In genomic region chr10:119595715-119596515, GRCh38 we compare ENCODE assay signal across 8 cellular contexts. TPM values are rescaled to one million over a fixed set of nuclear protein-coding genes. Genes with fewer than 3 reads are reported as not detected.
DNase-seq lines count a peak whose midpoint lies in the region; ATAC-seq and TF ChIP-seq lines count a peak whose summit lies in the region.

No MANE protein-coding gene starts in this region.

- in situ Hi-C loops in Caki2 (cut with HindIII; ENCODE audit: low pct_unique_long_range_greater_than_20kb, low sequenced_read_pairs) = no loop called here

- DNase-seq in Caki2 (ENCODE audit: low read depth) (peak; percentile 32), NCI-H2171 treated with DMSO at 0.1 percent for 48 hours (lab: John Stamatoyannopoulos, UW) (peak; percentile 7), activated T-cell treated with anti-CD3 and anti-CD28 coated beads for 4 hours (peak; percentile 65), erythroblast (lab: John Stamatoyannopoulos, UW) (peak; percentile 68 to 75), naive B cell (peak; percentile 55), SK-N-DZ (ENCODE audit: low spot score) (no peak)
- peak; percentile 62 for DNase-seq in stimulated activated naive B cell treated with anti-CD40 and anti-IgM and Interleukin-4, amounts not matched to agents 10 μg/mL and 1 μg/mL and 100 μg/mL, for 72 hours

- H3K9me3 Mint-ChIP-seq in naive B cell = no peaks in the 10 kb centered on the region
- no peaks in the 10 kb centered on the region for H3K9me3 Mint-ChIP-seq in stimulated activated naive B cell treated with anti-CD40 and anti-IgM and Interleukin-4, amounts not matched to agents 10 μg/mL and 1 μg/mL and 100 μg/mL, for 72 hours

- ATAC-seq in GM21825 (IDR thresholded peaks at IDR 0.05; ENCODE audit: unreplicated experiment) = peak; percentile 11
- peak; percentile 24 to 29 for ATAC-seq in naive B cell (ENCODE audit: low read depth in 2 of 2)
- peak; percentile 34 to 41 for ATAC-seq in stimulated activated naive B cell treated with anti-CD40 and anti-IgM and Interleukin-4, amounts not matched to agents 10 μg/mL and 1 μg/mL and 100 μg/mL, for 72 hours (replicated peaks)

- H3K27ac Mint-ChIP-seq in naive B cell = peak overlapping the region; percentile 94 to 99 (median 98)
- H3K27ac Mint-ChIP-seq in stimulated activated naive B cell treated with anti-CD40 and anti-IgM and Interleukin-4, amounts not matched to agents 10 μg/mL and 1 μg/mL and 100 μg/mL, for 72 hours = peak overlapping the region; percentile 99

- no peaks in the 10 kb centered on the region for H3K27me3 Mint-ChIP-seq in naive B cell
- H3K27me3 Mint-ChIP-seq in stimulated activated naive B cell treated with anti-CD40 and anti-IgM and Interleukin-4, amounts not matched to agents 10 μg/mL and 1 μg/mL and 100 μg/mL, for 72 hours = no peaks in the 10 kb centered on the region

- H3K4me3 Mint-ChIP-seq in naive B cell = peak overlapping the region; percentile 92 to 99 (median 98)
- peak overlapping the region; percentile 96 to 98 for H3K4me3 Mint-ChIP-seq in stimulated activated naive B cell treated with anti-CD40 and anti-IgM and Interleukin-4, amounts not matched to agents 10 μg/mL and 1 μg/mL and 100 μg/mL, for 72 hours

- H3K36me3 Mint-ChIP-seq in naive B cell = peaks cover 0 to 7% of the 10 kb centered on the region in 2 donors
- H3K36me3 Mint-ChIP-seq in stimulated activated naive B cell treated with anti-CD40 and anti-IgM and Interleukin-4, amounts not matched to agents 10 μg/mL and 1 μg/mL and 100 μg/mL, for 72 hours = peaks cover 16 to 41% of the 10 kb centered on the region in 2 donors

- TF ChIP-seq POLR2A in erythroblast (IDR thresholded peaks at IDR 0.05; ENCODE audit: low read length) = no peak

- peaks cover 45 to 56% (median 52%) of the 10 kb centered on the region in 3 donors for H3K4me1 Mint-ChIP-seq in naive B cell
- peaks cover 30 to 60% of the 10 kb centered on the region in 2 donors for H3K4me1 Mint-ChIP-seq in stimulated activated naive B cell treated with anti-CD40 and anti-IgM and Interleukin-4, amounts not matched to agents 10 μg/mL and 1 μg/mL and 100 μg/mL, for 72 hours

RNA-seq across cellular contexts. Expression of gene TIAL1, which starts 0.8 kb away (rescaled TPM):
- total RNA-seq in Caki2 (2014; rRNA removed; shearing (Covaris generic); ENCODE audit: low replicate concordance) = 25.3 and 75.8 TPM in 2 replicates
- polyA plus RNA-seq in naive B cell (ENCODE audit: low read depth in 6 of 6) = 10 to 100 TPM in 4 of 6 donors, 1 to 10 TPM in 2; 7.8 to 14.6 (median 13.2) TPM
- 57.1 and 68.3 TPM in 2 replicates for polyA plus RNA-seq in SK-N-DZ (2014; cell fraction: cytosol; rRNA removed)
- polyA plus RNA-seq in SK-N-DZ (2014; cell fraction: nucleus; rRNA removed) = 477 and 682 TPM in 2 replicates

RNA-seq across cellular contexts. Expression of gene RGS10, which starts 53.4 kb away (rescaled TPM):
- 18.1 and 45.8 TPM in 2 replicates for total RNA-seq in Caki2 (2014; rRNA removed; shearing (Covaris generic); ENCODE audit: low replicate concordance)
- 10 to 100 TPM; 15.0 to 25.0 (median 20.4) TPM for polyA plus RNA-seq in naive B cell (ENCODE audit: low read depth in 6 of 6)
- 42.3 and 49.8 TPM in 2 replicates for polyA plus RNA-seq in SK-N-DZ (2014; cell fraction: cytosol; rRNA removed)
- 26.4 and 34.4 TPM in 2 replicates for polyA plus RNA-seq in SK-N-DZ (2014; cell fraction: nucleus; rRNA removed)

RNA-seq across cellular contexts. Expression of gene BAG3, which starts 55.3 kb away (rescaled TPM):
- total RNA-seq in Caki2 (2014; rRNA removed; shearing (Covaris generic); ENCODE audit: low replicate concordance) = 10.9 and 18.5 TPM in 2 replicates
- 1 to 10 TPM in 2 of 6 donors, under 1 TPM in 3, not detected in 1; 0.41 to 1.2 (median 0.89) TPM for polyA plus RNA-seq in naive B cell (ENCODE audit: low read depth in 6 of 6)
- 2.5 TPM in 2 replicates for polyA plus RNA-seq in SK-N-DZ (2014; cell fraction: cytosol; rRNA removed)
- 3.7 and 6.9 TPM in 2 replicates for polyA plus RNA-seq in SK-N-DZ (2014; cell fraction: nucleus; rRNA removed)
